Comparison of ENCODE assay signal across 18 cellular contexts in genomic region chr7:976901-977325, GRCh38. TPM values are rescaled to one million over a fixed set of nuclear protein-coding genes. Genes with fewer than 3 reads are reported as not detected.
DNase-seq lines count a peak whose midpoint lies in the region; ATAC-seq and TF ChIP-seq lines count a peak whose summit lies in the region.
"Had no signal": no experiment of that assay in that cellular context is flagged by ENCODE, and none has a peak within 500 bp of the region (broad histone marks: within the 10 kb centered on the region; RNA-seq: fewer than 3 reads in every experiment).

No MANE protein-coding gene starts in this region.

- no peaks in the 10 kb centered on the region for H3K9me3 Mint-ChIP-seq in CD4-positive, alpha-beta T cell
- H3K9me3 Mint-ChIP-seq: CD8-positive, alpha-beta memory T cell had no signal

- no peaks in the 10 kb centered on the region for H3K9me3 ChIP-seq in CD4-positive, alpha-beta T cell (ENCODE audit: control insufficient read depth, low read length)
- H3K9me3 ChIP-seq in adrenal gland (replicated peaks in 1 of 3): no peaks in the 10 kb centered on the region
- no peaks in the 10 kb centered on the region for H3K9me3 ChIP-seq in prostate gland
- H3K9me3 ChIP-seq in gastrocnemius medialis: no peaks in the 10 kb centered on the region
- H3K9me3 ChIP-seq: thoracic aorta had no signal

- no peaks in the 10 kb centered on the region for H3K27me3 ChIP-seq in CD4-positive, alpha-beta T cell (ENCODE audit: control insufficient read depth, insufficient read depth, low read length)
- H3K27me3 ChIP-seq in adrenal gland (no peaks in the 10 kb centered on the region), prostate gland (replicated peaks; ENCODE audit: insufficient read depth) (no peaks in the 10 kb centered on the region), gastrocnemius medialis (no peaks in the 10 kb centered on the region)

- peaks cover 11% of the 10 kb centered on the region for H3K4me1 Mint-ChIP-seq in CD4-positive, alpha-beta T cell (ENCODE audit: low read depth)

- no peak overlapping the region for H3K27ac ChIP-seq in CD4-positive, alpha-beta T cell (ENCODE audit: low read depth, low read length)
- H3K27ac ChIP-seq in adrenal gland: peak overlapping the region; percentile 35 to 99 (median 91)
- H3K27ac ChIP-seq in prostate gland: peak overlapping the region; percentile 52 to 66
- H3K27ac ChIP-seq in gastrocnemius medialis: no peak overlapping the region
- H3K27ac ChIP-seq: thoracic aorta had no signal

- H3K36me3 ChIP-seq in adrenal gland (replicated peaks in 1 of 2) (peaks cover 0 to 14% of the 10 kb centered on the region in 2 donors), prostate gland (peaks cover 0 to 8% of the 10 kb centered on the region in 2 donors), gastrocnemius medialis (peaks cover 0 to 14% of the 10 kb centered on the region in 2 donors)

- POLR2A ChIA-PET in CD4-positive, alpha-beta T cell (lab: Charles Lee): interaction anchor here (0.8 kb wide), 1 partner anchor 497 kb away, joined by 5 read pairs; no protein-coding TSS in a partner anchor

- CTCF ChIA-PET in CD4-positive, alpha-beta T cell (lab: Charles Lee): interaction anchor here (0.6 to 5.4 kb wide), 2 partner anchors 16 kb away, joined by 3 to 57 read pairs; no protein-coding TSS in a partner anchor

- H3K4me1 ChIP-seq in adrenal gland (replicated peaks in 1 of 2): peaks cover 50 to 52% of the 10 kb centered on the region in 2 donors
- peaks cover 13% of the 10 kb centered on the region for H3K4me1 ChIP-seq in prostate gland (replicated peaks)
- H3K4me1 ChIP-seq in gastrocnemius medialis: peaks cover 15 to 18% of the 10 kb centered on the region in 2 donors

- no peak for TF ChIP-seq CTCF in CD4-positive, alpha-beta T cell (IDR thresholded peaks at IDR 0.05)
- TF ChIP-seq CTCF in adrenal gland (IDR thresholded peaks at IDR 0.05): no peak
- no peak for TF ChIP-seq CTCF in prostate gland (IDR thresholded peaks at IDR 0.05)
- TF ChIP-seq CTCF in gastrocnemius medialis (IDR thresholded peaks at IDR 0.05 in 4 of 5, conservative IDR thresholded peaks at IDR 0.05 in 1 of 5): no peak

- in situ Hi-C loops in gastrocnemius medialis (cut with MboI; ENCODE audit: low sequenced_read_pairs in 4 of 4): loop anchor here in 2 of 4 donors (25.0 kb wide), 1 partner anchor 185 kb away; the partner anchor contains the start of gene ZFAND2A (in 2 of the 2)

- DNase-seq in CD4-positive, alpha-beta T cell: no peak
- DNase-seq in adrenal gland (peak in 1 of 7 donors; percentile 46), left colon (no peak), prostate gland (ENCODE audit: low spot score) (no peak), gastrocnemius medialis (no peak)
- DNase-seq in effector CD8-positive, alpha-beta T cell (lab: John Stamatoyannopoulos, UW): no peak
- no peak for DNase-seq in activated naive CD4-positive, alpha-beta T cell (lab: John Stamatoyannopoulos, UW)
- DNase-seq: activated CD8-positive, alpha-beta memory T cell treated with anti-CD3 and anti-CD28 coated beads, Interleukin-2, amount 50 U/mL, for 4 hours; activated naive CD4-positive, alpha-beta T cell treated with Interleukin-2 at 50 U/mL for 16 hours; CD8-positive, alpha-beta memory T cell; H7; NCI-H1105 treated with DMSO at 0.1 percent for 48 hours; NK-92 treated with Interleukin-12 subunit alpha and Interleukin-12 subunit beta, amount 100 ng/mL, for 24 hours; T-helper 17 cell had no signal

- H3K27me3 Mint-ChIP-seq in CD4-positive, alpha-beta T cell: no peaks in the 10 kb centered on the region
- H3K27me3 Mint-ChIP-seq: T-helper 17 cell had no signal

- ATAC-seq in CD4-positive, alpha-beta T cell (ENCODE audit: poor library complexity): no peak
- ATAC-seq in left colon (peak; percentile 22), gastrocnemius medialis (no peak), GM18505 (IDR thresholded peaks at IDR 0.05; ENCODE audit: unreplicated experiment) (no peak)
- ATAC-seq: T-helper 17 cell had no signal

- H3K36me3 Mint-ChIP-seq in CD4-positive, alpha-beta T cell (ENCODE audit: low read depth): peaks cover 17% of the 10 kb centered on the region

- 57 to 79% (median 60%) methylated on average over 9 to 19 of the region's 19 CpGs for WGBS in adrenal gland, 4 donors
- WGBS in prostate gland: 63% methylated on average over 19 of the region's 19 CpGs

- intact Hi-C loops in CD4-positive, alpha-beta T cell (cut with DNase I, micrococcal nuclease): loop anchor here in 1 of 2 experiments (5.0 kb wide), 2 partner anchors 70 to 160 kb away; a partner anchor contains a TSS
- intact Hi-C loops in adrenal gland (cut with DNase I): no loop called here
- intact Hi-C loops in left colon (cut with DNase I, micrococcal nuclease): no loop called here
- intact Hi-C loops in prostate gland (cut with DNase I): no loop called here
- intact Hi-C loops in gastrocnemius medialis (cut with DNase I; ENCODE audit: low total_unique reads): loop anchor here (5.0 kb wide), 1 partner anchor 185 kb away; the partner anchor contains the start of gene ZFAND2A

- H3K4me3 ChIP-seq in adrenal gland (no peak overlapping the region), prostate gland (no peak overlapping the region), gastrocnemius medialis (no peak overlapping the region)
- H3K4me3 ChIP-seq: thoracic aorta had no signal

- no peak overlapping the region for H3K27ac Mint-ChIP-seq in CD4-positive, alpha-beta T cell
- H3K27ac Mint-ChIP-seq: T-helper 17 cell had no signal

- TF ChIP-seq POLR2A in adrenal gland (IDR thresholded peaks at IDR 0.05) (no peak), prostate gland (IDR thresholded peaks at IDR 0.05) (no peak), gastrocnemius medialis (IDR thresholded peaks at IDR 0.05) (no peak), GM18505 (IDR thresholded peaks at IDR 0.05; ENCODE audit: borderline replicate concordance, extremely low read depth, insufficient read depth, insufficient read length) (no peak)

- H3K4me3 Mint-ChIP-seq in CD4-positive, alpha-beta T cell: peak overlapping the region; percentile 48

RNA-seq across cellular contexts. Expression of gene COX19, which starts 1.6 kb away (rescaled TPM):
- 10 to 100 TPM; 47.7 to 51.8 TPM for total RNA-seq in CD4-positive, alpha-beta T cell
- total RNA-seq in adrenal gland: 10 to 100 TPM in 7 of 8 donors, 1 to 10 TPM in 1; 9.1 to 32.4 (median 18.9) TPM
- polyA plus RNA-seq in adrenal gland: 10 to 100 TPM; 12.3 to 28.6 (median 14.0) TPM
- total RNA-seq in left colon: 10 to 100 TPM; 13.5 to 15.2 TPM
- total RNA-seq in prostate gland: 10 to 100 TPM; 11.3 to 17.0 TPM
- 1 to 10 TPM; 4.7 to 6.5 (median 5.2) TPM for total RNA-seq in gastrocnemius medialis

RNA-seq across cellular contexts. Expression of gene CYP2W1, which starts 6.1 kb away (rescaled TPM):
- total RNA-seq in CD4-positive, alpha-beta T cell: not detected
- total RNA-seq in adrenal gland: 10 to 100 TPM in 7 of 8 donors, 1 to 10 TPM in 1; 5.4 to 71.0 (median 42.0) TPM
- polyA plus RNA-seq in adrenal gland: 10 to 100 TPM in 2 of 3 donors, under 1 TPM in 1; 0.70 to 63.7 (median 41.0) TPM
- total RNA-seq in left colon: 1 to 10 TPM; 1.2 to 3.6 TPM
- 1 to 10 TPM; 3.1 to 4.0 TPM for total RNA-seq in prostate gland
- not detected for total RNA-seq in gastrocnemius medialis
- total RNA-seq: CD8-positive, alpha-beta memory T cell; dermis microvascular lymphatic vessel endothelial cell; H7; myocyte; T-helper 17 cell; thoracic aorta had no signal
- polyA plus RNA-seq: CD8-positive, alpha-beta memory T cell had no signal

RNA-seq across cellular contexts. Expression of gene ADAP1, which starts 22.4 kb away (rescaled TPM):
- total RNA-seq in CD4-positive, alpha-beta T cell: 1 to 10 TPM; 6.8 to 7.2 TPM
- total RNA-seq in adrenal gland (10 to 100 TPM in 5 of 8 donors, 1 to 10 TPM in 3; 5.6 to 60.2 (median 12.8) TPM), left colon (100 to 1,000 TPM; 147 to 166 TPM), prostate gland (1 to 10 TPM; 5.9 to 8.3 TPM), gastrocnemius medialis (1 to 10 TPM in 2 of 4 donors, under 1 TPM in 2; 0.71 to 5.0 (median 1.1) TPM)
- 10 to 100 TPM in 1 of 3 donors, 1 to 10 TPM in 1, under 1 TPM in 1; 0.29 to 40.5 (median 7.1) TPM for polyA plus RNA-seq in adrenal gland

Comparison
In these comparisons a context has a peak if more than half of its experiments do, and no peak if none do; other contexts are left out.
1. H3K27ac ChIP-seq: peak in adrenal gland (5 of 5) and prostate gland (2 of 2); none in CD4-positive, alpha-beta T cell (single experiment) and gastrocnemius medialis (0 of 4).